Comparison of ENCODE assay signal across 1 cellular context in genomic region chr14:103084021-103084919, GRCh38.
TF ChIP-seq lines count a peak whose summit lies in the region.

LBHD2 (plus strand) TSS chr14:103084210; CDS start chr14:103086013, 1,803 bp downstream.

TF ChIP-seq in WTC11, 78 proteins besides CTCF, POLR2A, EP300 and RAD21 (continued from another document):
- TF ChIP-seq ZNF281 (CRISPR knock-in tag; IDR thresholded peaks at IDR 0.05) (no peak), HMGXB4 (CRISPR knock-in tag; IDR thresholded peaks at IDR 0.05) (no peak), ZNF396 (CRISPR knock-in tag; IDR thresholded peaks at IDR 0.05; ENCODE audit: borderline replicate concordance) (no peak), ZMAT4 (CRISPR knock-in tag; IDR thresholded peaks at IDR 0.05) (no peak), TCF7 (CRISPR knock-in tag; IDR thresholded peaks at IDR 0.05; ENCODE audit: low read depth) (no peak), ATF3 (CRISPR knock-in tag; conservative IDR thresholded peaks at IDR 0.05) (0 out of 2 replicates have a peak, but pooled peaks have one; percentile 53)
